ENCODE assay signal across 1 cellular context in the genomic region with DNA sequence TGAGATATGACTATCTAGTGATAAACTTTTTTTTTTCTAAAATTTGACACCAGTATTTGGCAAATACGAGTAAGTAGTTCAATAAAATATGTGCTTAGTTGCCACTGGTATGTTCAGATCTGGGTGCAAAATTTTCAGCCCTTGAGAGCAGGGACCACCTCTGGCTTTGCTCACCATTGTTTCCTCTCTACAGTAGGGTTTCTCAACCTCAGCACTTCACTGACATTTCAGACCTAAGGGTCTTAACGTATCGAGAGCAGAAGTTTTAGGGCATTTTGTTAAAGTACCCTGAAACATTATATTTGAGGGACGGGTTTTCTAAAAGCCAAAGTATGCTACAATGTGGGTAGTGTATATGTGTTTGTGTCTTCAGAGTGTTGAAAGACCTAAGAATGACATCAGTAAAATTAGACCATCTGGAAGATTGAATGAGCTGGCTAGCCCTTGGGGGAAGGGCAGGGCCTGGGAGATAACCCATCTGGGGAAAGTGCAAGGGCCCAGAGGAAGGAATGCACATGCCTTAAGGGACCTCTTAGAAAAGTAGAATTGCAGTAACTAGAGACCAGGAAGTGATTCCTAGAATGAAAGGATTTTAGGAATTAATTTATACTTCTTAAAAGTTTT.
TF ChIP-seq lines count a peak whose summit lies in the region.

No MANE protein-coding gene starts in this region.

TF ChIP-seq in SK-N-SH treated with all-trans-retinoic acid at 6 μM for 48 hours, 23 proteins besides CTCF, POLR2A, EP300 and RAD21 (continued from another document):
- TF ChIP-seq, protein P1, sequence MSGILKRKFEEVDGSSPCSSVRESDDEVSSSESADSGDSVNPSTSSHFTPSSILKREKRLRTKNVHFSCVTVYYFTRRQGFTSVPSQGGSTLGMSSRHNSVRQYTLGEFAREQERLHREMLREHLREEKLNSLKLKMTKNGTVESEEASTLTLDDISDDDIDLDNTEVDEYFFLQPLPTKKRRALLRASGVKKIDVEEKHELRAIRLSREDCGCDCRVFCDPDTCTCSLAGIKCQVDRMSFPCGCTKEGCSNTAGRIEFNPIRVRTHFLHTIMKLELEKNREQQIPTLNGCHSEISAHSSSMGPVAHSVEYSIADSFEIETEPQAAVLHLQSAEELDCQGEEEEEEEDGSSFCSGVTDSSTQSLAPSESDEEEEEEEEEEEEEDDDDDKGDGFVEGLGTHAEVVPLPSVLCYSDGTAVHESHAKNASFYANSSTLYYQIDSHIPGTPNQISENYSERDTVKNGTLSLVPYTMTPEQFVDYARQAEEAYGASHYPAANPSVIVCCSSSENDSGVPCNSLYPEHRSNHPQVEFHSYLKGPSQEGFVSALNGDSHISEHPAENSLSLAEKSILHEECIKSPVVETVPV (CRISPR knock-in tag; IDR thresholded peaks at IDR 0.05), result no peak
